In genomic region chr6:145483191-145483996, GRCh38 we compare ENCODE assay signal across 18 cellular contexts.
A peak's percentile ranks its signal among the peaks of the same experiment; 100 is the strongest.
DNase-seq lines count a peak whose midpoint lies in the region; ATAC-seq, FAIRE-seq and TF ChIP-seq lines count a peak whose summit lies in the region.
"Had no signal": no experiment of that assay in that cellular context is flagged by ENCODE, and none has a peak within 500 bp of the region (broad histone marks: within the 10 kb centered on the region; RNA-seq: fewer than 3 reads in every experiment).

No MANE protein-coding gene starts in this region.

- H3K9me2 ChIP-seq in hepatocyte (replicated peaks; ENCODE audit: insufficient read depth), result no peaks in the 10 kb centered on the region

- H3K79me2 ChIP-seq in astrocyte (ENCODE audit: insufficient read depth, low read length) (no peaks in the 10 kb centered on the region), hepatocyte (no peaks in the 10 kb centered on the region)

- H3K27ac ChIP-seq in breast epithelium (no peak overlapping the region), astrocyte (ENCODE audit: low read depth, low read length) (no peak overlapping the region), hepatocyte (peak overlapping the region; percentile 61), WERI-Rb-1 (no peak overlapping the region)
- H3K27ac ChIP-seq: tibial artery had no signal

- no peak for TF ChIP-seq POLR2A in breast epithelium (IDR thresholded peaks at IDR 0.05)

- H3K4me3 Mint-ChIP-seq in MCF 10A (ENCODE audit: unreplicated experiment), result no peak overlapping the region
- no peak overlapping the region for H3K4me3 Mint-ChIP-seq in astrocyte (ENCODE audit: unreplicated experiment)
- H3K4me3 Mint-ChIP-seq in effector memory CD8-positive, alpha-beta T cell, result no peak overlapping the region
- H3K4me3 Mint-ChIP-seq: activated CD4-positive, alpha-beta T cell treated with anti-CD3 and anti-CD28 coated beads, Interleukin-2, amount 10 ng/mL, durations not matched to agents 7 days and 5 days; activated T-cell treated with anti-CD3 and anti-CD28 coated beads, Interleukin-2, amount 50 U/mL, for 24 hours; CD8-positive, alpha-beta memory T cell; natural killer cell treated with Interleukin-12 subunit alpha and Interleukin-12 subunit beta and Interleukin-15 and Interleukin-18, amount 100 ng/mL, for 72 hours had no signal

- peaks cover 8% of the 10 kb centered on the region for H3K9me3 Mint-ChIP-seq in MCF 10A (ENCODE audit: unreplicated experiment)
- peaks cover 3% of the 10 kb centered on the region for H3K9me3 Mint-ChIP-seq in astrocyte (ENCODE audit: unreplicated experiment)
- H3K9me3 Mint-ChIP-seq in effector memory CD8-positive, alpha-beta T cell, result peaks cover 3 to 8% of the 10 kb centered on the region in 2 donors
- H3K9me3 Mint-ChIP-seq: activated CD4-positive, alpha-beta T cell treated with anti-CD3 and anti-CD28 coated beads, Interleukin-2, amount 10 ng/mL, durations not matched to agents 7 days and 5 days; activated T-cell treated with anti-CD3 and anti-CD28 coated beads, Interleukin-2, amount 50 U/mL, for 24 hours had no signal

- BruUV-seq in MCF 10A (replicated peaks; lab: Mats Ljungman, UMichigan), result no TSS peak

- no peak for FAIRE-seq in astrocyte (lab: Jason Lieb, UNC)
- FAIRE-seq: A204.1 had no signal

- CTCF ChIA-PET in MCF 10A (lab: Yijun Ruan, JAX), result interaction anchor here (1.3 to 2.8 kb wide), 3 partner anchors 9 to 150 kb away, joined by 3 to 14 read pairs (median 6); no protein-coding TSS in a partner anchor

- no peak for TF ChIP-seq CTCF in MCF 10A (IDR thresholded peaks at IDR 0.05; ENCODE audit: unreplicated experiment)
- no peak for TF ChIP-seq CTCF in breast epithelium (IDR thresholded peaks at IDR 0.05)
- TF ChIP-seq CTCF in astrocyte (IDR thresholded peaks at IDR 0.05; ENCODE audit: insufficient read depth, low read depth, low read length), result no peak
- no peak for TF ChIP-seq CTCF in hepatocyte (IDR thresholded peaks at IDR 0.05; ENCODE audit: poor library complexity)
- no peak for TF ChIP-seq CTCF in WERI-Rb-1 (IDR thresholded peaks at IDR 0.05; ENCODE audit: low read depth, low read length)

- peak overlapping the region; percentile 21 for H2AFZ ChIP-seq in astrocyte (ENCODE audit: low read depth, low read length)
- H2AFZ ChIP-seq in hepatocyte, result peak overlapping the region; percentile 17

- DNase-seq in MCF 10A (ENCODE audit: unreplicated experiment) (peak; percentile 71), breast epithelium (ENCODE audit: low spot score in 2 of 2) (no peak), astrocyte (ENCODE audit: low read depth) (peak; percentile 70), hepatocyte (ENCODE audit: low spot score) (peak; percentile 54), WERI-Rb-1 (no peak), RPMI8226 (no peak)
- no peak for DNase-seq in effector memory CD8-positive, alpha-beta T cell
- DNase-seq in central memory CD4-positive, alpha-beta T cell, result no peak
- DNase-seq: activated CD4-positive, alpha-beta T cell treated with anti-CD3 and anti-CD28 coated beads, Interleukin-2, amount 10 ng/mL, durations not matched to agents 7 days and 5 days; activated T-cell treated with anti-CD3 and anti-CD28 coated beads, Interleukin-2, amount 50 U/mL, for 24 hours; CD8-positive, alpha-beta memory T cell; NCI-H2227 treated with DMSO at 0.1 percent for 48 hours; stimulated activated CD4-positive, alpha-beta T cell treated with anti-CD3 and anti-CD28 coated beads, Interleukin-2, amount 100 ng/mL, for 48 hours; T-helper 9 cell; tibial artery had no signal

- 88% methylated on average over 1 of the region's 1 CpG for WGBS in hepatocyte (ENCODE audit: low lambda C conversion rate, missing lambda C conversion rate)

- no peaks in the 10 kb centered on the region for H3K36me3 Mint-ChIP-seq in MCF 10A (ENCODE audit: insufficient read depth, unreplicated experiment)
- H3K36me3 Mint-ChIP-seq in astrocyte (ENCODE audit: low read depth, unreplicated experiment), result no peaks in the 10 kb centered on the region
- H3K36me3 Mint-ChIP-seq in effector memory CD8-positive, alpha-beta T cell (ENCODE audit: insufficient read depth), result no peaks in the 10 kb centered on the region
- H3K36me3 Mint-ChIP-seq: CD8-positive, alpha-beta memory T cell; natural killer cell treated with Interleukin-12 subunit alpha and Interleukin-12 subunit beta and Interleukin-15 and Interleukin-18, amount 100 ng/mL, for 72 hours had no signal

- POLR2A ChIA-PET in MCF 10A (lab: Yijun Ruan, JAX), result interaction anchor here (0.5 to 2.3 kb wide), 8 partner anchors 9 to 1107 kb away, joined by 3 to 10 read pairs (median 4); no protein-coding TSS in a partner anchor

- no peaks in the 10 kb centered on the region for H3K27me3 ChIP-seq in breast epithelium
- no peaks in the 10 kb centered on the region for H3K27me3 ChIP-seq in astrocyte (ENCODE audit: insufficient read depth, low read length)
- H3K27me3 ChIP-seq in hepatocyte, result no peaks in the 10 kb centered on the region
- H3K27me3 ChIP-seq in WERI-Rb-1 (ENCODE audit: insufficient read depth, low read depth, severe bottlenecking), result no peaks in the 10 kb centered on the region
- H3K27me3 ChIP-seq: tibial artery had no signal

- peaks cover 0 to 3% of the 10 kb centered on the region in 2 donors for H3K9me3 ChIP-seq in breast epithelium
- no peaks in the 10 kb centered on the region for H3K9me3 ChIP-seq in astrocyte (ENCODE audit: insufficient read depth, low read depth, low read length)
- no peaks in the 10 kb centered on the region for H3K9me3 ChIP-seq in hepatocyte (ENCODE audit: low read depth)
- H3K9me3 ChIP-seq in WERI-Rb-1 (ENCODE audit: severe bottlenecking), result no peaks in the 10 kb centered on the region

- intact Hi-C loops in MCF 10A (cut with micrococcal nuclease) (no loop called here), breast epithelium (cut with DNase I; ENCODE audit: low total_unique reads) (no loop called here)

- no peak overlapping the region for H3K9ac ChIP-seq in astrocyte (ENCODE audit: low read length)

- H3K27me3 Mint-ChIP-seq in MCF 10A (ENCODE audit: insufficient read depth, unreplicated experiment), result no peaks in the 10 kb centered on the region
- no peaks in the 10 kb centered on the region for H3K27me3 Mint-ChIP-seq in astrocyte (ENCODE audit: low read depth, unreplicated experiment)
- H3K27me3 Mint-ChIP-seq in effector memory CD8-positive, alpha-beta T cell, result peaks cover 0 to 4% of the 10 kb centered on the region in 2 donors
- H3K27me3 Mint-ChIP-seq: activated CD4-positive, alpha-beta T cell treated with anti-CD3 and anti-CD28 coated beads, Interleukin-2, amount 10 ng/mL, durations not matched to agents 7 days and 5 days; activated T-cell treated with anti-CD3 and anti-CD28 coated beads, Interleukin-2, amount 50 U/mL, for 24 hours; natural killer cell treated with Interleukin-12 subunit alpha and Interleukin-12 subunit beta and Interleukin-15 and Interleukin-18, amount 100 ng/mL, for 72 hours had no signal

- H3K36me3 ChIP-seq in breast epithelium (no peaks in the 10 kb centered on the region), astrocyte (ENCODE audit: insufficient read depth, low read length) (no peaks in the 10 kb centered on the region), hepatocyte (replicated peaks; ENCODE audit: insufficient read depth, low read depth) (no peaks in the 10 kb centered on the region), WERI-Rb-1 (no peaks in the 10 kb centered on the region)
- H3K36me3 ChIP-seq: tibial artery had no signal

- peaks cover 10% of the 10 kb centered on the region for H3K4me1 Mint-ChIP-seq in MCF 10A (ENCODE audit: insufficient read depth, unreplicated experiment)
- peaks cover 15% of the 10 kb centered on the region for H3K4me1 Mint-ChIP-seq in astrocyte (ENCODE audit: low read depth, unreplicated experiment)
- no peaks in the 10 kb centered on the region for H3K4me1 Mint-ChIP-seq in effector memory CD8-positive, alpha-beta T cell (ENCODE audit: low read depth in 2 of 2)
- H3K4me1 Mint-ChIP-seq: activated CD4-positive, alpha-beta T cell treated with anti-CD3 and anti-CD28 coated beads, Interleukin-2, amount 10 ng/mL, durations not matched to agents 7 days and 5 days; CD8-positive, alpha-beta memory T cell had no signal

- ATAC-seq in effector memory CD8-positive, alpha-beta T cell (replicated peaks), result no peak
- ATAC-seq: natural killer cell treated with Interleukin-12 subunit alpha and Interleukin-12 subunit beta and Interleukin-15 and Interleukin-18, amount 100 ng/mL, for 72 hours; sciatic nerve had no signal

- no peak overlapping the region for H3K4me3 ChIP-seq in breast epithelium
- H3K4me3 ChIP-seq in astrocyte (ENCODE audit: insufficient read depth, low read depth, low read length), result no peak overlapping the region
- no peak overlapping the region for H3K4me3 ChIP-seq in hepatocyte
- no peak overlapping the region for H3K4me3 ChIP-seq in WERI-Rb-1 (ENCODE audit: low read depth, low read length)
- H3K4me3 ChIP-seq: tibial artery had no signal

- H3K4me1 ChIP-seq in breast epithelium (no peaks in the 10 kb centered on the region), astrocyte (ENCODE audit: insufficient read depth, low read length) (peaks cover 3% of the 10 kb centered on the region), hepatocyte (ENCODE audit: insufficient read depth) (peaks cover 7% of the 10 kb centered on the region)
- H3K4me1 ChIP-seq: tibial artery had no signal

- H4K20me1 ChIP-seq in astrocyte (ENCODE audit: insufficient read depth, low read length), result no peaks in the 10 kb centered on the region
- H4K20me1 ChIP-seq in hepatocyte (ENCODE audit: insufficient read depth, poor library complexity, severe bottlenecking), result no peaks in the 10 kb centered on the region

- H3K27ac Mint-ChIP-seq in MCF 10A (ENCODE audit: low read depth, unreplicated experiment), result peak overlapping the region; percentile 10
- H3K27ac Mint-ChIP-seq in astrocyte (ENCODE audit: unreplicated experiment), result no peak overlapping the region
- H3K27ac Mint-ChIP-seq in effector memory CD8-positive, alpha-beta T cell, result no peak overlapping the region
- H3K27ac Mint-ChIP-seq: activated CD4-positive, alpha-beta T cell treated with anti-CD3 and anti-CD28 coated beads, Interleukin-2, amount 10 ng/mL, durations not matched to agents 7 days and 5 days; activated T-cell treated with anti-CD3 and anti-CD28 coated beads, Interleukin-2, amount 50 U/mL, for 24 hours; CD8-positive, alpha-beta memory T cell; natural killer cell treated with Interleukin-12 subunit alpha and Interleukin-12 subunit beta and Interleukin-15 and Interleukin-18, amount 100 ng/mL, for 72 hours had no signal

- H3K4me2 ChIP-seq in astrocyte (ENCODE audit: low read length), result peak overlapping the region; percentile 47
- peak overlapping the region; percentile 3 for H3K4me2 ChIP-seq in hepatocyte

Comparison
In these comparisons a context has a peak if more than half of its experiments do, and no peak if none do; other contexts are left out.
1. DNase-seq: peak in MCF 10A (single experiment), astrocyte (single experiment) and hepatocyte (single experiment); none in breast epithelium (0 of 2), effector memory CD8-positive, alpha-beta T cell (0 of 3), WERI-Rb-1 (single experiment), central memory CD4-positive, alpha-beta T cell (single experiment) and RPMI8226 (single experiment).